ENCODE assay signal across 1 cellular context in the genomic region with DNA sequence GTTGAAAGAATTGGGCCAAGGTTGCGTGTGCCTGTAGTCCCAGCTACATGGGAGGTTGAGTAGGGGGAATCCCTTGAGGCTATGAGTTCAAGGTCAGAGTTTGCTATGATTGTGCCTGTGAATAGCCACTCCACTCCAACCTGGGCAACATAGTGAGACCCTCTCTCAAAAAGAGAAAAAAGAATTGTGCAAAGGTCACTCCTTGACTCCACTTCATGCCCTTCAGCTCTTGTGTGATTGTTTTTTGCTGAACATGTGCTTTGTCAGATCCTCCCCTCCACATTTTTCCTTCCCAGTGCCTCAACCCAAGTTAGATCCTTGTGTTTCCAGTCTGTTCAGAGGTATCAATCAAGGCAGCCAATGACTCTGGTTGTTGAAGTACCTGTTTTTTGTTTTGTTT.
TF ChIP-seq lines count a peak whose summit lies in the region.

No MANE protein-coding gene starts in this region.

TF ChIP-seq in WTC11, 78 proteins besides CTCF, POLR2A, EP300 and RAD21:
- TF ChIP-seq MXD4 (CRISPR knock-in tag; IDR thresholded peaks at IDR 0.05; ENCODE audit: borderline replicate concordance) (no peak), ETV6 (CRISPR knock-in tag; IDR thresholded peaks at IDR 0.05) (no peak), ZNF121 (CRISPR knock-in tag; IDR thresholded peaks at IDR 0.05) (peak; percentile 86; the same call in 1 of the 2 replicates)
TF ChIP-seq in WTC11: peak in this region for 1.
